Comparison of ENCODE assay signal across 10 cellular contexts in the genomic region with DNA sequence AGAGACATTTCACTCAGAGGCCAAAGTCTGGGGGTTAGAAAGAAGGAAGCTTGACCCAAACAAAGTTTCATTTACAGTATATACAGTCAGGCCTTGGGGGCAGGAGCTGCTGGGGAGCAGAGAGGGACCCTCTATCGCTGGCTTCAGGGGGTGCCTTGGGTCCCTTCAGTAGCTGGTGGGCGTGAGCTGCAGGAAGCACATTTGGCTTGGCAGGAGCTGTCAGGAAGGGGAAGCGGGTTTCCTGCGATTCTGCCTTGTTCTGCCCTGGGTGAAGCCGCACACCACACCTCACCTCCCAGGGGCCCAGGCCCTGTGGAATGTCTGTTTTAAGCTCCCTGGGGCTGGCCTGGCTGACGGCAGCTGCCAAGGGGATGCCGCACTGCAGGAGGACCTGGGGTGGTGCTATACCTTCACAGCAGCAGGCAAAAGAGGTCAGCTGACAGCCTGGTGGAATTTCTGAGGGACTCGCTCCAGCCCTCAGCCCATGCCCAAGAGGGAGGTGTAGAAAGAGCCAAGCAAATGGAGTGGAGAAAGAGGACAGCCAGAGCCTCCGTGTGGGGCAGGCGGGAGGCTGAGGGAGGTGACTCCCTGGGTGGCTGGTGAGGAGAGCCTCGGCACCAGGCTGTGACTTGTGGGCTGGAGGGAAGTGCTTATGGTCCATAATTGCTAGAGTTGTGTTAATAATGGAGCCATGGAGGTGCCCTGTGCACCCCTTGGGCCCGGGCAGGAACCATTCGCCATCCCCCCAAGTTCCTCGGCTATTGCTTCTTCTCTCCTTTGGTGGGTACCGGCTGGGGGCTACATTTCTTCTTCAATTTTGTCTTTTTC. TPM values are rescaled to one million over a fixed set of nuclear protein-coding genes. Genes with fewer than 3 reads are reported as not detected.
A peak's percentile ranks its signal among the peaks of the same experiment; 100 is the strongest.
DNase-seq lines count a peak whose midpoint lies in the region; ATAC-seq and TF ChIP-seq lines count a peak whose summit lies in the region.
"Had no signal": no experiment of that assay in that cellular context is flagged by ENCODE, and none has a peak within 500 bp of the region (broad histone marks: within the 10 kb centered on the region; RNA-seq: fewer than 3 reads in every experiment).

No MANE protein-coding gene starts in this region.

- H3K4me3 ChIP-seq in psoas muscle, result no peak overlapping the region

- H3K36me3 ChIP-seq in psoas muscle (ENCODE audit: insufficient read depth in 1 of 2, low read depth in 1 of 2), result no peaks in the 10 kb centered on the region

- in situ Hi-C loops in G401 (cut with HindIII; ENCODE audit: low sequenced_read_pairs), result no loop called here

- peak overlapping the region; percentile 52; the same call in 1 of the 2 replicates for H3K27ac ChIP-seq in VCaP
- H3K27ac ChIP-seq in psoas muscle, result peak overlapping the region; percentile 42
- H3K27ac ChIP-seq: KMS-11 had no signal

- H3K9me3 ChIP-seq in psoas muscle, result no peaks in the 10 kb centered on the region

- H3K27me3 ChIP-seq in psoas muscle (ENCODE audit: insufficient read depth in 3 of 3, low read length in 2 of 3), result peaks cover 0 to 2% (median 0%) of the 10 kb centered on the region in 3 donors

- intact Hi-C loops in left ventricle myocardium superior (cut with micrococcal nuclease), result no loop called here
- intact Hi-C loops in psoas muscle (cut with DNase I), result no loop called here

- WGBS in psoas muscle, 3 donors, result 60 to 66% (median 60%) methylated on average over 15 of the region's 15 CpGs

- peak; percentile 51 for ATAC-seq in GM18907 (IDR thresholded peaks at IDR 0.05; ENCODE audit: unreplicated experiment)
- peak; percentile 68 for ATAC-seq in left ventricle myocardium superior
- peak in 3 of 4 donors; percentile 40 to 60 (median 52) for ATAC-seq in psoas muscle
- ATAC-seq in HG03025 (IDR thresholded peaks at IDR 0.05; ENCODE audit: low FRiP score, unreplicated experiment), result no peak
- no peak for ATAC-seq in GM18861 (IDR thresholded peaks at IDR 0.05; ENCODE audit: unreplicated experiment)

- peaks cover 5% of the 10 kb centered on the region for H3K4me1 ChIP-seq in psoas muscle

- TF ChIP-seq CTCF in VCaP (conservative IDR thresholded peaks at IDR 0.05) (no peak), psoas muscle (IDR thresholded peaks at IDR 0.05) (no peak)

- DNase-seq in left ventricle myocardium superior (peak; percentile 63), psoas muscle (peak in 1 of 2 donors; percentile 35), G401 (ENCODE audit: low spot score) (no peak), NCI-H128 (lab: John Stamatoyannopoulos, UW; ENCODE audit: unreplicated experiment) (no peak)
- DNase-seq: stimulated activated CD8-positive, alpha-beta memory T cell treated with anti-CD3 and anti-CD28 coated beads, Interleukin-4, amount 100 ng/mL, for 48 hours had no signal

RNA-seq across cellular contexts. Expression of gene PSD4, which starts 43.9 kb away (rescaled TPM):
- total RNA-seq in left ventricle myocardium superior (2.9 TPM), psoas muscle (1 to 10 TPM in 3 of 4 donors, under 1 TPM in 1; 0.76 to 1.7 (median 1.3) TPM)
- under 1 TPM; 0.35 to 0.87 (median 0.82) TPM for polyA plus RNA-seq in psoas muscle
- 0.25 TPM in 1 of 2 replicates, not detected in the other for total RNA-seq in G401 (2014; rRNA removed; shearing (Covaris generic))

Comparison
In these comparisons a context has a peak if more than half of its experiments do, and no peak if none do; other contexts are left out.
1. ATAC-seq: peak in GM18907 (single experiment), left ventricle myocardium superior (single experiment) and psoas muscle (3 of 4); none in HG03025 (single experiment) and GM18861 (single experiment).